Comparison of ENCODE assay signal across 13 cellular contexts in the genomic region with DNA sequence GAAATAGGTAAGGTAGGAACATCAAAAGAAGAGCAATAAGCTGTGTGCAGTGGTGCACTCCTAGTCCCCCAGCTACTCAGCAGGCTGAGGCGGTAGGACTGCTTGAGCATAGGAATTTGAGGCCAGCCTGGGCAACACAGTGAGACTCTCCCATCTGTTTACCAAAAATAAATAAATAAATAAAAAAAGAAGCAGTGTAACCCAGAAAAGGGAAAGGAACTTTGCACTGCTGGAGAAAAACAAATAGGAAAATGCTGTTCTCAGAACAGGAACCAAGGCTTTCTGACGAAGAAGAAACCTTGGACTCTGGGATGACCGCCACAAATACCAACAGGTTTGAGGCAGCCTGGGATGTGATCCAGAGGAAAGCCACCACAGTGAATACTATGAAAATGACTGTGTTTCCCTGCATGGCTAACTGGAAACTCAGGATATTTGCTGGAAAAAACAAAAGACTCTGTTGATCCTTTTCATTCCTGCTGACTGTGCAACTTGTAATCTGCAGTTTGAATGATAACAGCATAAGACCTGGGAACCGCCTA. TPM values are rescaled to one million over a fixed set of nuclear protein-coding genes. Genes with fewer than 3 reads are reported as not detected.
DNase-seq lines count a peak whose midpoint lies in the region; ATAC-seq, FAIRE-seq and TF ChIP-seq lines count a peak whose summit lies in the region.
"Had no signal": no experiment of that assay in that cellular context is flagged by ENCODE, and none has a peak within 500 bp of the region (broad histone marks: within the 10 kb centered on the region; RNA-seq: fewer than 3 reads in every experiment).

No MANE protein-coding gene starts in this region.

- H3K9ac ChIP-seq in colonic mucosa (ENCODE audit: low read depth in 2 of 2, low read length in 2 of 2), result no peak overlapping the region
- H3K9ac ChIP-seq: BLaER1 had no signal

- TF ChIP-seq RAD21 in A549 (conservative IDR thresholded peaks at IDR 0.05 in 1 of 2, IDR thresholded peaks at IDR 0.05 in 1 of 2), result no peak

- no peak for TF ChIP-seq POLR2A in A549 (IDR thresholded peaks at IDR 0.05; ENCODE audit: low read length)

- no peaks in the 10 kb centered on the region for H3K27me3 ChIP-seq in colonic mucosa
- H3K27me3 ChIP-seq: BLaER1 had no signal

- no peak for FAIRE-seq in A549 (lab: Jason Lieb, UNC)

- no peak for TF ChIP-seq EP300 in A549 (IDR thresholded peaks at IDR 0.05)

- DNase-seq in A549 (ENCODE audit: low read depth in 1 of 2, low spot score in 1 of 2) (no peak), LNCaP clone FGC (ENCODE audit: low read depth) (peak; percentile 34), colonic mucosa (peak; percentile 31), midbrain (lab: John Stamatoyannopoulos, UW) (peak; percentile 50), COLO829 (ENCODE audit: low spot score) (no peak), SIG-M5 treated with dmso at 0.1 percent for 504 hours (lab: John Stamatoyannopoulos, UW; ENCODE audit: unreplicated experiment) (no peak), GDM1 (lab: John Stamatoyannopoulos, UW) (no peak)
- DNase-seq in activated CD4-positive, CD25-positive, alpha-beta regulatory T cell (lab: John Stamatoyannopoulos, UW), result no peak
- DNase-seq: activated CD4-positive, alpha-beta T cell treated with anti-CD3 and anti-CD28 coated beads, Interleukin-2, amount 50 U/mL, for 4 hours; activated naive CD8-positive, alpha-beta T cell treated with anti-CD3 and anti-CD28 coated beads, Interleukin-2, amount 10 ng/mL, durations not matched to agents 7 days and 5 days; left ventricle myocardium superior; NCI-H1092 had no signal

- H3K4me1 ChIP-seq in A549, result peaks cover 5% of the 10 kb centered on the region; the same call in 1 of the 3 replicates
- H3K4me1 ChIP-seq in colonic mucosa, result no peaks in the 10 kb centered on the region
- H3K4me1 ChIP-seq: BLaER1 had no signal

- no peak overlapping the region for H3K4me3 ChIP-seq in A549
- no peak overlapping the region for H3K4me3 ChIP-seq in LNCaP clone FGC (ENCODE audit: low read depth, low read length)
- no peak overlapping the region for H3K4me3 ChIP-seq in colonic mucosa
- H3K4me3 ChIP-seq: BLaER1 had no signal

- 92% methylated on average over 4 of the region's 4 CpGs for WGBS in A549 (ENCODE audit: missing lambda C conversion rate)

- intact Hi-C loops in colonic mucosa (cut with DNase I), result no loop called here

- H3K9me3 ChIP-seq in A549 (no peaks in the 10 kb centered on the region), colonic mucosa (no peaks in the 10 kb centered on the region)

- no peak for ATAC-seq in A549
- ATAC-seq: left ventricle myocardium superior had no signal

- POLR2A ChIA-PET in A549 (lab: Yijun Ruan, JAX), result no interaction called here

- H3K27ac ChIP-seq in A549 (no peak overlapping the region), colonic mucosa (no peak overlapping the region)
- H3K27ac ChIP-seq: BLaER1 had no signal

- CTCF ChIA-PET in A549 (lab: Yijun Ruan, JAX), result no interaction called here

- H3K36me3 ChIP-seq in colonic mucosa, result peaks cover 4% of the 10 kb centered on the region

- TF ChIP-seq CTCF in A549 (IDR thresholded peaks at IDR 0.05) (no peak), LNCaP clone FGC (IDR thresholded peaks at IDR 0.05; ENCODE audit: control insufficient read depth, extremely low read depth, insufficient read depth) (no peak), colonic mucosa (IDR thresholded peaks at IDR 0.05) (no peak)

- H3K4me2 ChIP-seq in A549, result no peak overlapping the region
- H3K4me2 ChIP-seq: BLaER1 had no signal

TF ChIP-seq in A549, 52 proteins besides CTCF, POLR2A, EP300 and RAD21:
- TF ChIP-seq MAZ (IDR thresholded peaks at IDR 0.05; ENCODE audit: borderline replicate concordance, low read depth, low read length) (no peak), SREBF2 (IDR thresholded peaks at IDR 0.05) (no peak), NR3C1 (IDR thresholded peaks at IDR 0.05) (no peak), MAFK (IDR thresholded peaks at IDR 0.05; ENCODE audit: partially characterized antibody) (peak; percentile 95)
- TF ChIP-seq, protein P1, sequence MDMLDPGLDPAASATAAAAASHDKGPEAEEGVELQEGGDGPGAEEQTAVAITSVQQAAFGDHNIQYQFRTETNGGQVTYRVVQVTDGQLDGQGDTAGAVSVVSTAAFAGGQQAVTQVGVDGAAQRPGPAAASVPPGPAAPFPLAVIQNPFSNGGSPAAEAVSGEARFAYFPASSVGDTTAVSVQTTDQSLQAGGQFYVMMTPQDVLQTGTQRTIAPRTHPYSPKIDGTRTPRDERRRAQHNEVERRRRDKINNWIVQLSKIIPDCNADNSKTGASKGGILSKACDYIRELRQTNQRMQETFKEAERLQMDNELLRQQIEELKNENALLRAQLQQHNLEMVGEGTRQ (IDR thresholded peaks at IDR 0.05), result no peak
TF ChIP-seq in A549: peak in this region for 1.

RNA-seq across cellular contexts. Expression of gene TTC19, which starts 41.2 kb away (rescaled TPM):
- 16.6 and 23.6 TPM in 2 replicates for polyA plus RNA-seq in A549 (2011; rRNA removed)
- polyA plus RNA-seq in A549 (2012; cell fraction: cytosol; rRNA removed), result 7.5 and 11.9 TPM in 2 replicates
- polyA plus RNA-seq in A549 (2012; cell fraction: nucleus; rRNA removed), result 14.8 and 21.5 TPM in 2 replicates
- polyA plus RNA-seq in A549 (2017; fragmentation: RNase III; extraction: RNeasy Plus Mini Kit Qiagen cat#74134 plus additional on column Dnase treatment), result 30.3 to 33.7 TPM (median 31.3 TPM) in 3 replicates
- polyA minus RNA-seq in A549 (2011; rRNA and poly(A)+ RNA removed), result 19.2 and 20.5 TPM in 2 replicates
- 10 to 100 TPM; 44.5 to 55.2 TPM for total RNA-seq in colonic mucosa

RNA-seq across cellular contexts. Expression of gene ZSWIM7, which starts 41.3 kb away (rescaled TPM):
- polyA plus RNA-seq in A549 (2011; rRNA removed) (65.5 and 72.7 TPM in 2 replicates), A549 (2017; fragmentation: RNase III; extraction: RNeasy Plus Mini Kit Qiagen cat#74134 plus additional on column Dnase treatment) (56.1 to 62.9 TPM (median 60.0 TPM) in 3 replicates)
- polyA plus RNA-seq in A549 (2012; cell fraction: cytosol; rRNA removed), result 69.6 and 76.1 TPM in 2 replicates
- polyA plus RNA-seq in A549 (2012; cell fraction: nucleus; rRNA removed), result 33.4 and 40.0 TPM in 2 replicates
- polyA minus RNA-seq in A549 (2011; rRNA and poly(A)+ RNA removed), result 17.1 and 24.2 TPM in 2 replicates
- total RNA-seq in colonic mucosa, result 10 to 100 TPM; 17.7 to 18.8 TPM

Comparison
In these comparisons a context has a peak if more than half of its experiments do, and no peak if none do; other contexts are left out.
1. DNase-seq: peak in LNCaP clone FGC (single experiment), colonic mucosa (single experiment) and midbrain (single experiment); none in A549 (0 of 2), COLO829 (single experiment), SIG-M5 treated with dmso at 0.1 percent for 504 hours (single experiment), activated CD4-positive, CD25-positive, alpha-beta regulatory T cell (0 of 4) and GDM1 (single experiment).